Comparison of ENCODE assay signal across 1 cellular context in the genomic region with DNA sequence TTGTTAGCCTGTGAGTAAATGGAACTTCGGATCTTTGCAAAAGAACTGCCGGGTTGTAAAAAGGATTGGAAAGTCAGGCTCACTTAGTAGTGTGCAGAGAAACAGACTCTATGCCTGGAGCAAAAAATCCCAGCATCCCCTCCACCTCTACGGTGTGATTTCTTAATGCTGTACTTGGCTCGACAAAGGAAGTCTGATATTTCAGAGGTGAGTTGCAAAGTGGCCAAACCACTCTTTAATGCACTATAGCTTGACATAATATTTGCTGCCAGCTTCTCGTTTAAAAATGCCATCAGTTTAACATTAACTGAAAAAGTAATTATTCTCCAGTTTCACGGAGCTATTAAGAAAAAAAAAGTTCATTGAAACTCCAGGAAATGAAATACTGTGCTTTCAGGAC.
TF ChIP-seq lines count a peak whose summit lies in the region.

No MANE protein-coding gene starts in this region.

TF ChIP-seq in GM23338, 12 proteins besides CTCF, POLR2A, EP300 and RAD21 (continued from another document):
- TF ChIP-seq ZNF462 (CRISPR knock-in tag; IDR thresholded peaks at IDR 0.05) (no peak), EZH2phosphoT487 (IDR thresholded peaks at IDR 0.05; ENCODE audit: unreplicated experiment) (no peak), POLR2AphosphoS5 (IDR thresholded peaks at IDR 0.05; ENCODE audit: low read depth) (no peak)
